In genomic region chr5:132484386-132484715, GRCh38 we compare ENCODE assay signal across 14 cellular contexts. TPM values are rescaled to one million over a fixed set of nuclear protein-coding genes. Genes with fewer than 3 reads are reported as not detected.
DNase-seq lines count a peak whose midpoint lies in the region; ATAC-seq lines count a peak whose summit lies in the region.
"Had no signal": no experiment of that assay in that cellular context is flagged by ENCODE, and none has a peak within 500 bp of the region (broad histone marks: within the 10 kb centered on the region; RNA-seq: fewer than 3 reads in every experiment).

No MANE protein-coding gene starts in this region.

- peak; percentile 3 for DNase-seq in stimulated activated naive CD8-positive, alpha-beta T cell treated with anti-CD3 and anti-CD28 coated beads, Interleukin-15, Interleukin-2, amounts not matched to agents 100 U/mL and 50 U/mL, for 24 hours
- no peak for DNase-seq in stimulated activated naive CD8-positive, alpha-beta T cell treated with anti-CD3 and anti-CD28 coated beads, Interleukin-15, amount 100 ng/mL, for 72 hours
- DNase-seq in NCI-H1048 (lab: John Stamatoyannopoulos, UW) = no peak
- no peak for DNase-seq in middle frontal gyrus (ENCODE audit: extremely low spot score, low spot score)
- no peak for DNase-seq in AG20443 (ENCODE audit: low spot score)
- DNase-seq: DMS79 treated with DMSO at 0.1 percent for 48 hours, NCI-H446, PC-3 had no signal

- H3K36me3 ChIP-seq in muscle layer of colon (ENCODE audit: insufficient read depth, low read length) = peaks cover 68% of the 10 kb centered on the region
- H3K36me3 ChIP-seq: ovary had no signal

- peaks cover 81% of the 10 kb centered on the region for H3K36me3 Mint-ChIP-seq in activated T-helper 17 cell treated with anti-CD3 and anti-CD28 coated beads, Interleukin-2, amount 50 U/mL, for 72 hours (ENCODE audit: low read depth)

- H3K9me3 ChIP-seq in muscle layer of colon (ENCODE audit: low read length) = no peaks in the 10 kb centered on the region
- H3K9me3 ChIP-seq: ovary had no signal

- no peak overlapping the region for H3K4me3 ChIP-seq in muscle layer of colon (ENCODE audit: low read depth in 1 of 2, low read length in 2 of 2)
- H3K4me3 ChIP-seq: ovary had no signal

- H3K9me3 Mint-ChIP-seq in stimulated activated naive CD8-positive, alpha-beta T cell treated with anti-CD3 and anti-CD28 coated beads, Interleukin-15, amount 100 ng/mL, for 72 hours = no peaks in the 10 kb centered on the region
- H3K9me3 Mint-ChIP-seq in activated T-helper 17 cell treated with anti-CD3 and anti-CD28 coated beads, Interleukin-2, amount 50 U/mL, for 72 hours = no peaks in the 10 kb centered on the region

- peak overlapping the region; percentile 21 for H3K27ac ChIP-seq in muscle layer of colon (ENCODE audit: low read depth, low read length)
- H3K27ac ChIP-seq: ovary had no signal

- H3K27ac Mint-ChIP-seq in stimulated activated naive CD8-positive, alpha-beta T cell treated with anti-CD3 and anti-CD28 coated beads, Interleukin-15, amount 100 ng/mL, for 72 hours = peak overlapping the region in 1 of 2 donors; percentile 98
- H3K27ac Mint-ChIP-seq in activated T-helper 17 cell treated with anti-CD3 and anti-CD28 coated beads, Interleukin-2, amount 50 U/mL, for 72 hours = peak overlapping the region; percentile 75

- H3K4me1 Mint-ChIP-seq in stimulated activated naive CD8-positive, alpha-beta T cell treated with anti-CD3 and anti-CD28 coated beads, Interleukin-15, amount 100 ng/mL, for 72 hours = peaks cover 92% of the 10 kb centered on the region
- H3K4me1 Mint-ChIP-seq in activated T-helper 17 cell treated with anti-CD3 and anti-CD28 coated beads, Interleukin-2, amount 50 U/mL, for 72 hours = peaks cover 51% of the 10 kb centered on the region

- no peak for ATAC-seq in stimulated activated naive CD8-positive, alpha-beta T cell treated with anti-CD3 and anti-CD28 coated beads, Interleukin-15, Interleukin-2, amounts not matched to agents 100 U/mL and 50 U/mL, for 24 hours
- no peak for ATAC-seq in stimulated activated naive CD8-positive, alpha-beta T cell treated with anti-CD3 and anti-CD28 coated beads, Interleukin-15, amount 100 ng/mL, for 72 hours
- no peak for ATAC-seq in activated T-helper 17 cell treated with anti-CD3 and anti-CD28 coated beads, Interleukin-2, amount 50 U/mL, for 72 hours (replicated peaks)
- ATAC-seq in HG03196 (IDR thresholded peaks at IDR 0.05; ENCODE audit: unreplicated experiment) = no peak
- ATAC-seq: PC-3 had no signal

- H3K27me3 Mint-ChIP-seq in stimulated activated naive CD8-positive, alpha-beta T cell treated with anti-CD3 and anti-CD28 coated beads, Interleukin-15, amount 100 ng/mL, for 72 hours = no peaks in the 10 kb centered on the region
- no peaks in the 10 kb centered on the region for H3K27me3 Mint-ChIP-seq in activated T-helper 17 cell treated with anti-CD3 and anti-CD28 coated beads, Interleukin-2, amount 50 U/mL, for 72 hours

- H3K9ac ChIP-seq in muscle layer of colon (ENCODE audit: low read length) = no peak overlapping the region

- no peaks in the 10 kb centered on the region for H3K27me3 ChIP-seq in muscle layer of colon (ENCODE audit: control insufficient read depth in 1 of 2, insufficient read depth in 2 of 2, low read length in 2 of 2)
- H3K27me3 ChIP-seq: ovary had no signal

- H3K4me1 ChIP-seq in muscle layer of colon (ENCODE audit: insufficient read depth, low read length) = peaks cover 46% of the 10 kb centered on the region

- H3K4me3 Mint-ChIP-seq in stimulated activated naive CD8-positive, alpha-beta T cell treated with anti-CD3 and anti-CD28 coated beads, Interleukin-15, amount 100 ng/mL, for 72 hours = peak overlapping the region in 1 of 2 donors; percentile 97
- H3K4me3 Mint-ChIP-seq in activated T-helper 17 cell treated with anti-CD3 and anti-CD28 coated beads, Interleukin-2, amount 50 U/mL, for 72 hours = peak overlapping the region; percentile 96

RNA-seq across cellular contexts. Expression of gene IRF1, which starts 6.2 kb away (rescaled TPM):
- 100 to 1,000 TPM; 125 to 174 TPM for total RNA-seq in activated T-helper 17 cell treated with anti-CD3 and anti-CD28 coated beads, Interleukin-2, amount 50 U/mL, for 72 hours

RNA-seq across cellular contexts. Expression of gene IL5, which starts 59.0 kb away (rescaled TPM):
- total RNA-seq in activated T-helper 17 cell treated with anti-CD3 and anti-CD28 coated beads, Interleukin-2, amount 50 U/mL, for 72 hours = not detected
- total RNA-seq: astrocyte, dermis microvascular lymphatic vessel endothelial cell, ovary, PC-3 had no signal
